ENCODE assay signal across 17 cellular contexts in the genomic region with DNA sequence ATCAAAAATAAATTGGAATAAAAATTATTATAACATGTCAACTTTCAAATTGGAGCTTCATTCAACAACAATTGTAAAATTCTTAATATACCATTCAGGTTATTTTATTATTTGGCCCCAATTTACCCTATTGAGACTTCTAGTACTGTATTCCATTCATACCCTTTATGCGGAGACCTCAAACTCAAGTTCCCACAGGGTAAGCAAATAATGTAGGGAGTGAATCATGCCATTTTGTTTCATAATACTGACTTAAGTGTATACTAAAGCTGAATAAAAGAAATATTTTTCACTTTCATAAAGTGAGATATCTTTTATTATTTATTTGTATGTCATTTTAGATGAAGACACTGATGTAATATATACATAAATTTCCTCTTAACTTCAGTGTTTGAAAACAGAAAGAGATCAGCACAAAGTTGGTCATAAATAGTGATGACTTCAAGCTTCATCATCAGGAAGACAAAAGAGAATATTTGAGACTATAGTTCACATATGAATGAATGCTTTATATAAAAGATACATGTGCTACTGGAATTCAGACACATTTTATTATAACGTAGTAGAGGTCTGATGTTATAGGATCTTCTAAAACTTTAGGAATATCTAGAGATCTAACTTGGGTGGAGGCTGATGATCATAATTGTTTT.
A peak's percentile ranks its signal among the peaks of the same experiment; 100 is the strongest.
DNase-seq lines count a peak whose midpoint lies in the region; ATAC-seq and TF ChIP-seq lines count a peak whose summit lies in the region.
"Had no signal": no experiment of that assay in that cellular context is flagged by ENCODE, and none has a peak within 500 bp of the region (broad histone marks: within the 10 kb centered on the region; RNA-seq: fewer than 3 reads in every experiment).

No MANE protein-coding gene starts in this region.

- H3K27me3 Mint-ChIP-seq in MCF 10A (ENCODE audit: insufficient read depth, unreplicated experiment), result no peaks in the 10 kb centered on the region
- no peaks in the 10 kb centered on the region for H3K27me3 Mint-ChIP-seq in natural killer cell treated with Interleukin-12 subunit alpha and Interleukin-12 subunit beta and Interleukin-15 and Interleukin-18, amount 100 ng/mL, for 72 hours
- H3K27me3 Mint-ChIP-seq: B cell; CD4-positive, alpha-beta T cell had no signal

- TF ChIP-seq CTCF in mammary epithelial cell (conservative IDR thresholded peaks at IDR 0.05 in 1 of 2, IDR thresholded peaks at IDR 0.05 in 1 of 2; ENCODE audit: extremely low read depth in 1 of 2, insufficient read depth in 1 of 2, low read depth in 1 of 2, low read length in 2 of 2) (no peak), MCF 10A (IDR thresholded peaks at IDR 0.05; ENCODE audit: unreplicated experiment) (no peak), SU-DHL-6 (IDR thresholded peaks at IDR 0.05; ENCODE audit: insufficient read depth, low read length, poor library complexity, severe bottlenecking) (no peak)

- H4K20me1 ChIP-seq in mammary epithelial cell (ENCODE audit: insufficient read depth, low read length), result no peaks in the 10 kb centered on the region
- H4K20me1 ChIP-seq in SU-DHL-6 (ENCODE audit: low read depth, low read length), result no peaks in the 10 kb centered on the region

- H3K4me3 ChIP-seq in mammary epithelial cell (replicated peaks in 1 of 3; ENCODE audit: insufficient read depth in 1 of 3, low read depth in 2 of 3, low read length in 3 of 3), result peak overlapping the region in 1 of 3 experiments; percentile 54
- H3K4me3 ChIP-seq in SU-DHL-6 (ENCODE audit: insufficient read depth, low read length, poor library complexity, severe bottlenecking), result no peak overlapping the region

- H3K27me3 ChIP-seq in mammary epithelial cell (ENCODE audit: insufficient read depth, low read length), result no peaks in the 10 kb centered on the region
- H3K27me3 ChIP-seq in SU-DHL-6 (ENCODE audit: low read length), result no peaks in the 10 kb centered on the region

- H2AFZ ChIP-seq in mammary epithelial cell (ENCODE audit: low read depth, low read length), result peak overlapping the region; percentile 21
- H2AFZ ChIP-seq in SU-DHL-6 (ENCODE audit: low read depth, low read length, severe bottlenecking), result peak overlapping the region; percentile 93

- H3F3A ChIP-seq in SU-DHL-6 (ENCODE audit: insufficient read depth), result no peaks in the 10 kb centered on the region

- WGBS in mammary epithelial cell (ENCODE audit: low coverage, missing lambda C conversion rate), result 77% methylated on average over 2 of the region's 2 CpGs

- intact Hi-C loops in mammary epithelial cell (cut with micrococcal nuclease), result no loop called here
- intact Hi-C loops in MCF 10A (cut with micrococcal nuclease), result no loop called here

- ATAC-seq in natural killer cell treated with Interleukin-12 subunit alpha and Interleukin-12 subunit beta and Interleukin-15 and Interleukin-18, amount 100 ng/mL, for 72 hours, result no peak
- no peak for ATAC-seq in GM21447 (IDR thresholded peaks at IDR 0.05; ENCODE audit: unreplicated experiment)
- ATAC-seq: HepG2 had no signal

- dilution Hi-C loops in mammary epithelial cell (cut with HindIII; ENCODE audit: low sequenced_read_pairs), result loop anchor here (5.0 kb wide), 1 partner anchor 68 kb away; no protein-coding TSS in a partner anchor

- H3K4me2 ChIP-seq in mammary epithelial cell (ENCODE audit: insufficient read depth, low read depth, low read length), result peak overlapping the region; percentile 88
- H3K4me2 ChIP-seq in SU-DHL-6 (ENCODE audit: low read depth, low read length, poor library complexity, severe bottlenecking), result peak overlapping the region; percentile 31

- H3K4me3 Mint-ChIP-seq in MCF 10A (ENCODE audit: unreplicated experiment), result no peak overlapping the region
- no peak overlapping the region for H3K4me3 Mint-ChIP-seq in natural killer cell treated with Interleukin-12 subunit alpha and Interleukin-12 subunit beta and Interleukin-15 and Interleukin-18, amount 100 ng/mL, for 72 hours
- H3K4me3 Mint-ChIP-seq: B cell; CD4-positive, alpha-beta T cell; H9; HFFc6 had no signal

- H3K9me3 ChIP-seq in mammary epithelial cell (replicated peaks; ENCODE audit: insufficient read depth, low read length) (no peaks in the 10 kb centered on the region), SU-DHL-6 (ENCODE audit: insufficient read depth, low read length) (peaks cover 12% of the 10 kb centered on the region; the same call in 1 of the 2 replicates)

- peak overlapping the region; percentile 95 for H3K27ac ChIP-seq in mammary epithelial cell (ENCODE audit: insufficient read depth, low read depth, low read length)
- H3K27ac ChIP-seq in SU-DHL-6 (ENCODE audit: low read depth, low read length), result no peak overlapping the region
- peak overlapping the region; percentile 91 for H3K27ac ChIP-seq in epithelial cell of prostate

- no peaks in the 10 kb centered on the region for H3K9me2 ChIP-seq in SU-DHL-6 (replicated peaks; ENCODE audit: insufficient read depth, low read length)

- peaks cover 6% of the 10 kb centered on the region for H3K4me1 Mint-ChIP-seq in MCF 10A (ENCODE audit: insufficient read depth, unreplicated experiment)
- H3K4me1 Mint-ChIP-seq in natural killer cell treated with Interleukin-12 subunit alpha and Interleukin-12 subunit beta and Interleukin-15 and Interleukin-18, amount 100 ng/mL, for 72 hours (ENCODE audit: low read depth in 2 of 2), result no peaks in the 10 kb centered on the region
- H3K4me1 Mint-ChIP-seq: B cell had no signal

- BruUV-seq in mammary epithelial cell (replicated peaks; lab: Mats Ljungman, UMichigan) (TSS peak; percentile 61), MCF 10A (replicated peaks; lab: Mats Ljungman, UMichigan) (no TSS peak)

- H3K36me3 ChIP-seq in mammary epithelial cell (ENCODE audit: insufficient read depth, low read length) (no peaks in the 10 kb centered on the region), SU-DHL-6 (ENCODE audit: low read length) (no peaks in the 10 kb centered on the region)

- H3K9me3 Mint-ChIP-seq in MCF 10A (ENCODE audit: unreplicated experiment), result no peaks in the 10 kb centered on the region
- peaks cover 8% of the 10 kb centered on the region for H3K9me3 Mint-ChIP-seq in natural killer cell treated with Interleukin-12 subunit alpha and Interleukin-12 subunit beta and Interleukin-15 and Interleukin-18, amount 100 ng/mL, for 72 hours

- no peak overlapping the region for H3K27ac Mint-ChIP-seq in MCF 10A (ENCODE audit: low read depth, unreplicated experiment)
- H3K27ac Mint-ChIP-seq in natural killer cell treated with Interleukin-12 subunit alpha and Interleukin-12 subunit beta and Interleukin-15 and Interleukin-18, amount 100 ng/mL, for 72 hours, result no peak overlapping the region
- H3K27ac Mint-ChIP-seq: B cell; CD4-positive, alpha-beta T cell; H9; HFFc6 had no signal

- DNase-seq in mammary epithelial cell (peak; percentile 25), MCF 10A (ENCODE audit: unreplicated experiment) (no peak), epithelial cell of prostate (ENCODE audit: low read depth, low spot score) (no peak), GM19238 (ENCODE audit: insufficient read length, low spot score) (no peak)
- no peak for DNase-seq in natural killer cell treated with Interleukin-12 subunit alpha and Interleukin-12 subunit beta and Interleukin-15 and Interleukin-18, amount 100 ng/mL, for 72 hours (ENCODE audit: low spot score)
- DNase-seq: 8988T; C1 segment of cervical spinal cord; Calu3; CD4-positive, alpha-beta T cell; DMS 273 treated with DMSO at 0.1 percent for 48 hours; GOT3; H9; HFFc6 had no signal

- CTCF ChIA-PET in mammary epithelial cell (lab: Charles Lee; ENCODE audit: low non-redundant PET) (no interaction called here), MCF 10A (lab: Yijun Ruan, JAX) (interaction anchor here (1.3 kb wide), 1 partner anchor 18 kb away, joined by 3 read pairs; no protein-coding TSS in a partner anchor)

- H3K9ac ChIP-seq in mammary epithelial cell (ENCODE audit: insufficient read depth, low read length), result no peak overlapping the region
- no peak overlapping the region for H3K9ac ChIP-seq in SU-DHL-6 (ENCODE audit: low read length)

- POLR2A ChIA-PET in MCF 10A (lab: Yijun Ruan, JAX), result no interaction called here

- H3K79me2 ChIP-seq in mammary epithelial cell (ENCODE audit: insufficient read depth, low read length) (no peaks in the 10 kb centered on the region), SU-DHL-6 (ENCODE audit: insufficient read depth, low read length) (no peaks in the 10 kb centered on the region)

- peaks cover 13% of the 10 kb centered on the region for H3K4me1 ChIP-seq in mammary epithelial cell (ENCODE audit: insufficient read depth, low read length)

- peaks cover 5% of the 10 kb centered on the region for H3K36me3 Mint-ChIP-seq in MCF 10A (ENCODE audit: insufficient read depth, unreplicated experiment)
- H3K36me3 Mint-ChIP-seq in natural killer cell treated with Interleukin-12 subunit alpha and Interleukin-12 subunit beta and Interleukin-15 and Interleukin-18, amount 100 ng/mL, for 72 hours, result peaks cover 5% of the 10 kb centered on the region

- in situ Hi-C loops in mammary epithelial cell (cut with MboI; ENCODE audit: low sequenced_read_pairs in 2 of 2), result no loop called here
